In the genomic region with DNA sequence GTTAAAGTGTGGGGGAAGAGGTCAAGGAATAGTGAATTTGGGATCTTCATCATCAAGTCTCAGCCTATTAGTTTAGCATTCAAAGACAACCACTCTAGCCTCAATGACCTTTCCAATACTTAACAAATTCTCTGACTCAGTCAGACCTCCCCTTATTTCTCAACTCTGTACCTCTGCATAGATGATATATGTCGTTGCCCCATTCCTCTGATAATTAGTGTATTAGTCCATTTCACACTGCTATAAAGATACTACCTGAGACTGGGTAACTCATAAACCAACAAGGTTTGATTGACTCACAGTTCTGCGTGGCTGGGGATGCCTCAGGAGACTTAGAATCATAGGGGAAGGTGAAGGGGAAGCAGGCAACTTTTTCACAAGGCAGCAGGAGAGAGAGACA, we compare ENCODE assay signal across 28 cellular contexts.
"Had no signal": no experiment of that assay in that cellular context is flagged by ENCODE, and none has a peak within 500 bp of the region (broad histone marks: within the 10 kb centered on the region; RNA-seq: fewer than 3 reads in every experiment).

No MANE protein-coding gene starts in this region.

- H3K27me3 Mint-ChIP-seq: naive thymus-derived CD8-positive, alpha-beta T cell; stimulated activated naive CD8-positive, alpha-beta T cell treated with anti-CD3 and anti-CD28 coated beads, Interleukin-15, Interleukin-2, amounts not matched to agents 100 ng/mL and 50 ng/mL, for 24 hours; T-cell had no signal

- H3K9me3 Mint-ChIP-seq: activated T-helper 1 cell treated with anti-CD3 and anti-CD28 coated beads, Interleukin-12 subunit alpha, Interleukin-12 subunit beta, Interleukin-2, Interleukin-4 antibody, amounts not matched to agents 30 ng/mL and 10 ng/mL and 1 ng/mL, durations not matched to agents 14 hours and 24 hours and 36 hours; naive thymus-derived CD8-positive, alpha-beta T cell; stimulated activated naive CD8-positive, alpha-beta T cell treated with anti-CD3 and anti-CD28 coated beads, Interleukin-15, Interleukin-2, amounts not matched to agents 100 ng/mL and 50 ng/mL, for 24 hours; T-cell had no signal

- H3K27ac Mint-ChIP-seq: activated CD8-positive, alpha-beta T cell treated with anti-CD3 and anti-CD28 coated beads, Interleukin-2, amount 10 ng/mL, durations not matched to agents 7 days and 5 days; activated T-helper 1 cell treated with anti-CD3 and anti-CD28 coated beads, Interleukin-12 subunit alpha, Interleukin-12 subunit beta, Interleukin-2, Interleukin-4 antibody, amounts not matched to agents 30 ng/mL and 10 ng/mL and 1 ng/mL, durations not matched to agents 14 hours and 24 hours and 36 hours; stimulated activated naive CD8-positive, alpha-beta T cell treated with anti-CD3 and anti-CD28 coated beads, Interleukin-15, Interleukin-2, amounts not matched to agents 100 ng/mL and 50 ng/mL, for 24 hours; T-cell had no signal

- ATAC-seq: activated CD8-positive, alpha-beta T cell treated with anti-CD3 and anti-CD28 coated beads, Interleukin-2, amount 10 ng/mL, durations not matched to agents 7 days and 5 days; esophagus mucosa; heart left ventricle; left lobe of liver; lower lobe of right lung; naive thymus-derived CD8-positive, alpha-beta T cell; pancreas; psoas muscle; right cardiac atrium; T-cell; upper lobe of right lung had no signal

- DNase-seq: activated CD4-positive, alpha-beta T cell treated with anti-CD3 and anti-CD28 coated beads, Interleukin-2, amount 50 U/mL, for 1 hour; activated CD4-positive, CD25-positive, alpha-beta regulatory T cell treated with anti-CD3 and anti-CD28 coated beads, Interleukin-2, amount 50 U/mL, for 72 hours; activated CD8-positive, alpha-beta T cell treated with anti-CD3 and anti-CD28 coated beads, Interleukin-2, amount 10 ng/mL, durations not matched to agents 7 days and 5 days; activated gamma-delta T cell; activated naive CD4-positive, alpha-beta T cell treated with anti-CD3 and anti-CD28 coated beads, Interleukin-2, amount 50 U/mL, for 16 hours; adrenal gland; cerebellar nuclear complex; cortex of kidney; heart left ventricle; kidney; lower lobe of right lung; naive thymus-derived CD8-positive, alpha-beta T cell; pancreas; psoas muscle; right cardiac atrium; stimulated activated CD4-positive, alpha-beta T cell treated with anti-CD3 and anti-CD28 coated beads, Interleukin-12 subunit alpha, Interleukin-12 subunit beta, amount 100 ng/mL, for 4 hours; stimulated activated CD4-positive, alpha-beta T cell treated with anti-CD3 and anti-CD28 coated beads, Interleukin-4, amount 100 ng/mL, for 4 hours; substantia nigra; T-cell; thyroid gland; upper lobe of right lung; WERI-Rb-1 had no signal

- H3K4me1 ChIP-seq: pancreas, thyroid gland had no signal

- FAIRE-seq: astrocyte, kidney, pancreas, TTC549 had no signal

- H3K4me3 ChIP-seq: adrenal gland, heart left ventricle, lower lobe of right lung, pancreas, psoas muscle, thyroid gland, upper lobe of right lung had no signal

- H3K27me3 ChIP-seq: adrenal gland, heart left ventricle, pancreas, thyroid gland, upper lobe of right lung had no signal

- H3K9me3 ChIP-seq: adrenal gland, heart left ventricle, lower lobe of right lung, pancreas, psoas muscle, thyroid gland, upper lobe of right lung had no signal

- H3K36me3 ChIP-seq: adrenal gland, pancreas, thyroid gland, WERI-Rb-1 had no signal

- H3K27ac ChIP-seq: adrenal gland, heart left ventricle, lower lobe of right lung, pancreas, psoas muscle, thyroid gland, upper lobe of right lung, WERI-Rb-1 had no signal

- H3K4me3 Mint-ChIP-seq: activated CD8-positive, alpha-beta T cell treated with anti-CD3 and anti-CD28 coated beads, Interleukin-2, amount 10 ng/mL, durations not matched to agents 7 days and 5 days; activated T-helper 1 cell treated with anti-CD3 and anti-CD28 coated beads, Interleukin-12 subunit alpha, Interleukin-12 subunit beta, Interleukin-2, Interleukin-4 antibody, amounts not matched to agents 30 ng/mL and 10 ng/mL and 1 ng/mL, durations not matched to agents 14 hours and 24 hours and 36 hours; naive thymus-derived CD8-positive, alpha-beta T cell; stimulated activated naive CD8-positive, alpha-beta T cell treated with anti-CD3 and anti-CD28 coated beads, Interleukin-15, Interleukin-2, amounts not matched to agents 100 ng/mL and 50 ng/mL, for 24 hours; T-cell had no signal
